Comparison of ENCODE assay signal across 9 cellular contexts in genomic region chr12:43676183-43676813, GRCh38.
DNase-seq lines count a peak whose midpoint lies in the region; ATAC-seq and TF ChIP-seq lines count a peak whose summit lies in the region.
"Had no signal": no experiment of that assay in that cellular context is flagged by ENCODE, and none has a peak within 500 bp of the region (broad histone marks: within the 10 kb centered on the region; RNA-seq: fewer than 3 reads in every experiment).

No MANE protein-coding gene starts in this region.

- DNase-seq in activated naive CD4-positive, alpha-beta T cell treated with Interleukin-2 at 50 U/mL for 16 hours = peak; percentile 7
- no peak for DNase-seq in activated naive CD4-positive, alpha-beta T cell (lab: John Stamatoyannopoulos, UW)
- peak; percentile 20 for DNase-seq in HK-2 (ENCODE audit: unreplicated experiment)
- DNase-seq in activated CD8-positive, alpha-beta T cell treated with anti-CD3 and anti-CD28 coated beads for 36 hours = peak; percentile 26
- DNase-seq in mesothelial cell of epicardium (ENCODE audit: low spot score in 2 of 2, unreplicated experiment in 2 of 2) = no peak
- DNase-seq in NCI-H510A (lab: John Stamatoyannopoulos, UW) = no peak
- no peak for DNase-seq in globus pallidus (ENCODE audit: low spot score)

- H3K36me3 Mint-ChIP-seq in activated CD8-positive, alpha-beta T cell treated with anti-CD3 and anti-CD28 coated beads for 36 hours (ENCODE audit: low read depth) = no peaks in the 10 kb centered on the region
- H3K36me3 Mint-ChIP-seq in mesothelial cell of epicardium = peaks cover 13% of the 10 kb centered on the region

- peaks cover 5% of the 10 kb centered on the region for H3K9me3 Mint-ChIP-seq in activated CD8-positive, alpha-beta T cell treated with anti-CD3 and anti-CD28 coated beads for 36 hours
- peaks cover 29% of the 10 kb centered on the region for H3K9me3 Mint-ChIP-seq in mesothelial cell of epicardium
- H3K9me3 Mint-ChIP-seq: dendritic cell treated with granulocyte-macrophage colony-stimulating factor and Interleukin-4, amounts not matched to agents 40 ng/mL and 50 ng/mL, for 4 days had no signal

- peaks cover 13% of the 10 kb centered on the region for H3K27me3 Mint-ChIP-seq in activated CD8-positive, alpha-beta T cell treated with anti-CD3 and anti-CD28 coated beads for 36 hours
- H3K27me3 Mint-ChIP-seq in mesothelial cell of epicardium (ENCODE audit: low read depth) = no peaks in the 10 kb centered on the region

- POLR2A ChIA-PET in activated CD8-positive, alpha-beta T cell treated with anti-CD3 and anti-CD28 coated beads for 36 hours (lab: Charles Lee) = no interaction called here

- H3K27ac Mint-ChIP-seq in activated CD8-positive, alpha-beta T cell treated with anti-CD3 and anti-CD28 coated beads for 36 hours = no peak overlapping the region
- H3K27ac Mint-ChIP-seq in mesothelial cell of epicardium = no peak overlapping the region
- H3K27ac Mint-ChIP-seq: dendritic cell treated with granulocyte-macrophage colony-stimulating factor and Interleukin-4, amounts not matched to agents 40 ng/mL and 50 ng/mL, for 4 days had no signal

- no peak overlapping the region for H3K4me3 Mint-ChIP-seq in activated CD8-positive, alpha-beta T cell treated with anti-CD3 and anti-CD28 coated beads for 36 hours
- H3K4me3 Mint-ChIP-seq in mesothelial cell of epicardium = no peak overlapping the region
- H3K4me3 Mint-ChIP-seq: dendritic cell treated with granulocyte-macrophage colony-stimulating factor and Interleukin-4, amounts not matched to agents 40 ng/mL and 50 ng/mL, for 4 days had no signal

- peak; percentile 95 for ATAC-seq in GM21576 (IDR thresholded peaks at IDR 0.05; ENCODE audit: unreplicated experiment)
- peak; percentile 71 for ATAC-seq in activated CD8-positive, alpha-beta T cell treated with anti-CD3 and anti-CD28 coated beads for 36 hours

- CTCF ChIA-PET in activated CD8-positive, alpha-beta T cell treated with anti-CD3 and anti-CD28 coated beads for 36 hours (lab: Charles Lee) = interaction anchor here (0.8 kb wide), 1 partner anchor 12 kb away, joined by 4 read pairs; no protein-coding TSS in a partner anchor

- intact Hi-C loops in activated CD8-positive, alpha-beta T cell treated with anti-CD3 and anti-CD28 coated beads for 36 hours (cut with micrococcal nuclease) = loop anchor here (10.0 kb wide), 1 partner anchor 171 kb away; no protein-coding TSS in a partner anchor

- no peaks in the 10 kb centered on the region for H3K4me1 Mint-ChIP-seq in activated CD8-positive, alpha-beta T cell treated with anti-CD3 and anti-CD28 coated beads for 36 hours (ENCODE audit: low read depth)
- peaks cover 18% of the 10 kb centered on the region for H3K4me1 Mint-ChIP-seq in mesothelial cell of epicardium

- TF ChIP-seq CTCF in activated CD8-positive, alpha-beta T cell treated with anti-CD3 and anti-CD28 coated beads for 36 hours (IDR thresholded peaks at IDR 0.05) = peak; percentile 47
- TF ChIP-seq CTCF in mesothelial cell of epicardium (IDR thresholded peaks at IDR 0.05; ENCODE audit: unreplicated experiment) = peak; percentile 20

Comparison
In these comparisons a context has a peak if more than half of its experiments do, and no peak if none do; other contexts are left out.
1. DNase-seq: peak in activated naive CD4-positive, alpha-beta T cell treated with Interleukin-2 at 50 U/mL for 16 hours (single experiment), HK-2 (single experiment) and activated CD8-positive, alpha-beta T cell treated with anti-CD3 and anti-CD28 coated beads for 36 hours (single experiment); none in activated naive CD4-positive, alpha-beta T cell (0 of 4), mesothelial cell of epicardium (0 of 2), NCI-H510A (single experiment) and globus pallidus (single experiment).